In genomic region chr15:77543159-77543882, GRCh38 we compare ENCODE assay signal across 8 cellular contexts.
DNase-seq lines count a peak whose midpoint lies in the region; ATAC-seq and TF ChIP-seq lines count a peak whose summit lies in the region.

No MANE protein-coding gene starts in this region.

- peak; percentile 77 for DNase-seq in HCEC 1CT
- DNase-seq in NCI-H128 (lab: John Stamatoyannopoulos, UW; ENCODE audit: unreplicated experiment) = peak; percentile 22
- peak; percentile 39 to 70 (median 55) for DNase-seq in T-helper 1 cell
- DNase-seq in amniotic epithelial cell (ENCODE audit: low read depth) = peak; percentile 70
- peak; percentile 89 for DNase-seq in left ventricle myocardium inferior
- DNase-seq in psoas muscle = peak; percentile 86 to 93
- peak; percentile 86 for DNase-seq in ureter (ENCODE audit: low spot score)

- peak; percentile 100 for TF ChIP-seq CTCF in DOHH2 (IDR thresholded peaks at IDR 0.05; ENCODE audit: low read depth, low read length, poor library complexity, severe bottlenecking)
- peak; percentile 98 for TF ChIP-seq CTCF in left ventricle myocardium inferior (IDR thresholded peaks at IDR 0.05; ENCODE audit: borderline replicate concordance)
- peak; percentile 98 for TF ChIP-seq CTCF in psoas muscle (IDR thresholded peaks at IDR 0.05)

- H3K4me2 ChIP-seq in DOHH2 (ENCODE audit: low read length) = peak overlapping the region; percentile 72

- H4K20me1 ChIP-seq in DOHH2 (ENCODE audit: control insufficient read depth, insufficient read depth, low read depth, low read length) = no peaks in the 10 kb centered on the region

- no peaks in the 10 kb centered on the region for H3K9me2 ChIP-seq in DOHH2 (replicated peaks; ENCODE audit: control insufficient read depth, low read length)

- WGBS in psoas muscle, 3 donors = 5 to 10% (median 7%) methylated on average over 32 of the region's 32 CpGs

- intact Hi-C loops in left ventricle myocardium inferior (cut with micrococcal nuclease) (loop anchor here (5.0 to 10.0 kb wide), 2 partner anchors 351 to 429 kb away; no protein-coding TSS in a partner anchor), psoas muscle (cut with DNase I) (loop anchor here (1.0 to 5.0 kb wide), 6 partner anchors 46 to 521 kb away; no protein-coding TSS in a partner anchor)

- H3K36me3 ChIP-seq in DOHH2 (ENCODE audit: control insufficient read depth, low read length) (no peaks in the 10 kb centered on the region), left ventricle myocardium inferior (no peaks in the 10 kb centered on the region), psoas muscle (ENCODE audit: insufficient read depth in 1 of 2, low read depth in 1 of 2) (no peaks in the 10 kb centered on the region)

- ATAC-seq in psoas muscle = peak; percentile 94 to 98 (median 95)

- peaks cover under 1% of the 10 kb centered on the region; the same call in 1 of the 2 replicates for H3F3A ChIP-seq in DOHH2 (ENCODE audit: control insufficient read depth, insufficient read depth)

- H3K4me3 ChIP-seq in DOHH2 (ENCODE audit: low read length) (peak overlapping the region; percentile 70), left ventricle myocardium inferior (peak overlapping the region; percentile 59), psoas muscle (peak overlapping the region; percentile 66)

- H3K9me3 ChIP-seq in DOHH2 (ENCODE audit: control insufficient read depth, insufficient read depth, low read length) = peaks cover 4% of the 10 kb centered on the region; the same call in 1 of the 2 replicates
- H3K9me3 ChIP-seq in left ventricle myocardium inferior (replicated peaks) = no peaks in the 10 kb centered on the region
- H3K9me3 ChIP-seq in psoas muscle = no peaks in the 10 kb centered on the region

- H3K27me3 ChIP-seq in DOHH2 (ENCODE audit: control insufficient read depth, low read length) (peaks cover 5% of the 10 kb centered on the region), left ventricle myocardium inferior (ENCODE audit: low read depth) (no peaks in the 10 kb centered on the region), psoas muscle (ENCODE audit: insufficient read depth in 3 of 3, low read length in 2 of 3) (no peaks in the 10 kb centered on the region)

- H3K27ac ChIP-seq in DOHH2 (ENCODE audit: low read depth, low read length) (no peak overlapping the region), left ventricle myocardium inferior (replicated peaks) (peak overlapping the region; percentile 81), psoas muscle (peak overlapping the region; percentile 58)

- no peaks in the 10 kb centered on the region for H3K79me2 ChIP-seq in DOHH2 (ENCODE audit: control insufficient read depth, low read length)

- H3K4me1 ChIP-seq in DOHH2 (ENCODE audit: control insufficient read depth, low read length) (peaks cover 27% of the 10 kb centered on the region), left ventricle myocardium inferior (peaks cover 61% of the 10 kb centered on the region), psoas muscle (peaks cover 5% of the 10 kb centered on the region)

Comparison
In these comparisons a context has a peak if more than half of its experiments do, and no peak if none do; other contexts are left out.
1. DNase-seq: peak in every context shown above with its lines; median percentile 90 in psoas muscle; 89 in left ventricle myocardium inferior; 86 in ureter; 77 in HCEC 1CT; 70 in amniotic epithelial cell; 55 in T-helper 1 cell; 22 in NCI-H128.